8 cellular contexts compared by ENCODE assay signal in genomic region chr10:6920072-6921019, GRCh38.
A peak's percentile ranks its signal among the peaks of the same experiment; 100 is the strongest.
DNase-seq lines count a peak whose midpoint lies in the region; ATAC-seq and TF ChIP-seq lines count a peak whose summit lies in the region.

No MANE protein-coding gene starts in this region.

- no peaks in the 10 kb centered on the region for H3K36me3 Mint-ChIP-seq in nephron progenitor cell (ENCODE audit: low read depth)

- peaks cover 12% of the 10 kb centered on the region for H3K27me3 Mint-ChIP-seq in nephron progenitor cell (ENCODE audit: low read depth, poor library complexity)

- H3K27me3 ChIP-seq in esophagus squamous epithelium = peaks cover 0 to 40% (median 0%) of the 10 kb centered on the region in 4 donors

- 30 to 31% methylated on average over 19 to 22 of the region's 26 CpGs for WGBS in esophagus squamous epithelium, 2 donors

- TF ChIP-seq CTCF in esophagus squamous epithelium (IDR thresholded peaks at IDR 0.05) = peak; percentile 43 to 76 (median 60)
- peak; percentile 54 for TF ChIP-seq CTCF in nephron progenitor cell (IDR thresholded peaks at IDR 0.05)

- H3K27ac ChIP-seq in esophagus squamous epithelium = no peak overlapping the region

- peak; percentile 30 for DNase-seq in AG08395 (ENCODE audit: low spot score)
- DNase-seq in NOMO-1 treated with dmso at 0.1 percent for 144 hours (lab: John Stamatoyannopoulos, UW; ENCODE audit: unreplicated experiment) = peak; percentile 85
- peak; percentile 66 for DNase-seq in activated T-cell treated with anti-CD3 and anti-CD28 coated beads for 1 hour (ENCODE audit: low read depth)
- DNase-seq in esophagus squamous epithelium (lab: John Stamatoyannopoulos, UW) = peak; percentile 1
- peak; percentile 71 for DNase-seq in nephron progenitor cell
- peak; percentile 85 for DNase-seq in stimulated activated naive CD8-positive, alpha-beta T cell treated with anti-CD3 and anti-CD28 coated beads, Interleukin-15, Interleukin-2, amounts not matched to agents 100 U/mL and 50 U/mL, for 24 hours

- H3K27ac Mint-ChIP-seq in nephron progenitor cell = peak overlapping the region; percentile 77

- peaks cover 0 to 22% (median 4%) of the 10 kb centered on the region in 3 donors for H3K4me1 ChIP-seq in esophagus squamous epithelium

- no peaks in the 10 kb centered on the region for H3K36me3 ChIP-seq in esophagus squamous epithelium

- TF ChIP-seq POLR2A in esophagus squamous epithelium (IDR thresholded peaks at IDR 0.05) = no peak

- H3K4me1 Mint-ChIP-seq in nephron progenitor cell = peaks cover 10% of the 10 kb centered on the region

- H3K9me3 Mint-ChIP-seq in nephron progenitor cell = no peaks in the 10 kb centered on the region

- H3K4me3 Mint-ChIP-seq in nephron progenitor cell = no peak overlapping the region

- H3K9me3 ChIP-seq in esophagus squamous epithelium = no peaks in the 10 kb centered on the region

- ATAC-seq in GM18858 (IDR thresholded peaks at IDR 0.05; ENCODE audit: unreplicated experiment) (peak; percentile 96), HG03045 (IDR thresholded peaks at IDR 0.05; ENCODE audit: unreplicated experiment) (peak; percentile 98)
- ATAC-seq in stimulated activated naive CD8-positive, alpha-beta T cell treated with anti-CD3 and anti-CD28 coated beads, Interleukin-15, Interleukin-2, amounts not matched to agents 100 U/mL and 50 U/mL, for 24 hours = peak; percentile 98

- intact Hi-C loops in esophagus squamous epithelium (cut with DNase I) = no loop called here

- no peak overlapping the region for H3K4me3 ChIP-seq in esophagus squamous epithelium

Comparison
In these comparisons a context has a peak if more than half of its experiments do, and no peak if none do; other contexts are left out.
1. DNase-seq: peak in every context shown above with its lines; median percentile 85 in NOMO-1 treated with dmso at 0.1 percent for 144 hours; 85 in stimulated activated naive CD8-positive, alpha-beta T cell treated with anti-CD3 and anti-CD28 coated beads, Interleukin-15, Interleukin-2, amounts not matched to agents 100 U/mL and 50 U/mL, for 24 hours; 71 in nephron progenitor cell; 66 in activated T-cell treated with anti-CD3 and anti-CD28 coated beads for 1 hour; 30 in AG08395; 1 in esophagus squamous epithelium.